Comparison of ENCODE assay signal across 23 cellular contexts in genomic region chr16:6964679-6965078, GRCh38.
DNase-seq lines count a peak whose midpoint lies in the region; ATAC-seq, FAIRE-seq and TF ChIP-seq lines count a peak whose summit lies in the region.
"Had no signal": no experiment of that assay in that cellular context is flagged by ENCODE, and none has a peak within 500 bp of the region (broad histone marks: within the 10 kb centered on the region; RNA-seq: fewer than 3 reads in every experiment).

No MANE protein-coding gene starts in this region.

- H3K4me3 ChIP-seq in GM23338 (no peak overlapping the region), H1 (ENCODE audit: extremely low read depth in 1 of 4, insufficient read depth in 2 of 4, low read depth in 3 of 4, low read length in 4 of 4) (no peak overlapping the region), trophoblast cell (ENCODE audit: low read depth, low read length) (no peak overlapping the region)

- H4K5ac ChIP-seq in H1 (ENCODE audit: insufficient read length, low read depth, low read length), result no peak overlapping the region

- H3K18ac ChIP-seq in H1 (ENCODE audit: extremely low read depth, low read length) (no peak overlapping the region), trophoblast cell (ENCODE audit: low read length) (no peak overlapping the region)

- no peak overlapping the region for H3K27ac Mint-ChIP-seq in GM23338
- H3K27ac Mint-ChIP-seq: CD4-positive, alpha-beta T cell; IgD-negative memory B cell had no signal

- H3K36me3 ChIP-seq in GM23338 (ENCODE audit: insufficient read depth) (no peaks in the 10 kb centered on the region), H1 (ENCODE audit: control insufficient read depth in 2 of 4, insufficient read depth in 4 of 4, low read length in 3 of 4) (no peaks in the 10 kb centered on the region), trophoblast cell (ENCODE audit: control insufficient read depth in 1 of 2, insufficient read depth in 2 of 2, low read length in 2 of 2) (no peaks in the 10 kb centered on the region)

- H3K27me3 Mint-ChIP-seq in GM23338 (ENCODE audit: insufficient read depth, low read depth, poor library complexity), result peaks cover 2% of the 10 kb centered on the region
- H3K27me3 Mint-ChIP-seq: CD4-positive, alpha-beta T cell; IgD-negative memory B cell had no signal

- H3K56ac ChIP-seq in H1 (replicated peaks; ENCODE audit: insufficient read length, low read depth, low read length), result no peak overlapping the region

- no peaks in the 10 kb centered on the region; the same call in 2 of the 3 replicates for H3K4me1 Mint-ChIP-seq in GM23338
- H3K4me1 Mint-ChIP-seq: IgD-negative memory B cell had no signal

- H2BK120ac ChIP-seq in H1 (replicated peaks; ENCODE audit: low read depth, low read length), result no peak overlapping the region
- no peak overlapping the region for H2BK120ac ChIP-seq in trophoblast cell (ENCODE audit: insufficient read depth, low read length, poor library complexity)

- peaks cover 2% of the 10 kb centered on the region; the same call in 1 of the 2 replicates for H3K23me2 ChIP-seq in H1 (ENCODE audit: low read depth, low read length)

- FAIRE-seq in H1 (lab: Jason Lieb, UNC), result no peak
- FAIRE-seq: A204.1, HepG2, HTR-8/SVneo had no signal

- no peaks in the 10 kb centered on the region for H3K4me1 ChIP-seq in GM23338 (ENCODE audit: insufficient read depth)
- peaks cover 0 to 2% (median 0%) of the 10 kb centered on the region in 4 experiments; a peak in 1 of 7 replicates for H3K4me1 ChIP-seq in H1 (replicated peaks in 1 of 4; ENCODE audit: control insufficient read depth in 3 of 4, insufficient read depth in 4 of 4, low read length in 3 of 4)
- H3K4me1 ChIP-seq in trophoblast cell (ENCODE audit: control insufficient read depth in 1 of 2, insufficient read depth in 2 of 2, low read length in 2 of 2), result peaks cover 3 to 7% of the 10 kb centered on the region in 2 experiments
- H3K4me1 ChIP-seq: Caco-2 had no signal

- H2BK5ac ChIP-seq in H1 (ENCODE audit: low read depth, low read length), result no peak overlapping the region
- H2BK5ac ChIP-seq in trophoblast cell (ENCODE audit: low read depth, low read length, poor library complexity), result no peak overlapping the region

- 80% methylated on average over 5 of the region's 5 CpGs; no CpG with 5 or more reads in 1 of the 2 experiments for WGBS in H1 (ENCODE audit: extremely low coverage in 1 of 2, insufficient coverage in 1 of 2, insufficient read length in 1 of 2, insufficient replicate concordance in 2 of 2, low coverage in 1 of 2, low lambda C conversion rate in 2 of 2, missing lambda C conversion rate in 1 of 2), 2 experiments
- no CpG with 5 or more reads among the region's 5 CpGs for WGBS in trophoblast cell (ENCODE audit: extremely low coverage, insufficient coverage, insufficient read length)

- CTCF ChIA-PET in H1 (lab: Charles Lee; ENCODE audit: partially characterized antibody), result interaction anchor here (0.6 kb wide), 1 partner anchor 16 kb away, joined by 3 read pairs; no protein-coding TSS in a partner anchor

- no peak overlapping the region for H2AFZ ChIP-seq in GM23338
- no peak overlapping the region for H2AFZ ChIP-seq in H1 (ENCODE audit: low read length)
- no peak overlapping the region for H2AFZ ChIP-seq in trophoblast cell (ENCODE audit: insufficient read depth, low read length, poor library complexity)

- H2BK15ac ChIP-seq in H1 (ENCODE audit: low read length), result no peak overlapping the region

- H3K9me3 Mint-ChIP-seq in GM23338, result peaks cover 84% of the 10 kb centered on the region

- H3K4ac ChIP-seq in H1 (replicated peaks; ENCODE audit: insufficient read length, low read depth, low read length), result no peak overlapping the region
- H3K4ac ChIP-seq in trophoblast cell (ENCODE audit: low read depth, low read length), result no peak overlapping the region

- no peak overlapping the region for H4K12ac ChIP-seq in trophoblast cell (ENCODE audit: low read depth, low read length)

- H3K4me2 ChIP-seq in GM23338 (no peak overlapping the region), H1 (ENCODE audit: insufficient read depth in 1 of 2, low read depth in 2 of 2, low read length in 2 of 2) (no peak overlapping the region), trophoblast cell (ENCODE audit: low read length) (no peak overlapping the region)

- POLR2A ChIA-PET in H1 (lab: Charles Lee; ENCODE audit: partially characterized antibody), result no interaction called here

- TF ChIP-seq EP300 in H1 (IDR thresholded peaks at IDR 0.05; ENCODE audit: borderline replicate concordance in 1 of 2, low read depth in 2 of 2, low read length in 2 of 2), result no peak

- H3K27ac ChIP-seq in GM23338 (ENCODE audit: low read depth) (no peak overlapping the region), H1 (ENCODE audit: low read depth, low read length) (no peak overlapping the region), trophoblast cell (ENCODE audit: low read depth, low read length) (no peak overlapping the region)
- H3K27ac ChIP-seq: C4-2B had no signal

- no peak for TF ChIP-seq RAD21 in H1 (IDR thresholded peaks at IDR 0.05 in 1 of 2, conservative IDR thresholded peaks at IDR 0.05 in 1 of 2; ENCODE audit: low read depth in 2 of 2, low read length in 2 of 2)

- no peak overlapping the region for H3K23ac ChIP-seq in H1 (ENCODE audit: insufficient read length)
- no peak overlapping the region for H3K23ac ChIP-seq in trophoblast cell (ENCODE audit: low read length)

- H3K14ac ChIP-seq in H1 (ENCODE audit: insufficient read length) (no peak overlapping the region), trophoblast cell (ENCODE audit: low read length) (no peak overlapping the region)

- H3K9me3 ChIP-seq in H1 (ENCODE audit: insufficient read depth in 2 of 2, low read depth in 1 of 2, low read length in 1 of 2) (no peaks in the 10 kb centered on the region), trophoblast cell (ENCODE audit: insufficient read depth, low read depth, low read length) (no peaks in the 10 kb centered on the region)
- H3K9me3 ChIP-seq: Caco-2 had no signal

- no peaks in the 10 kb centered on the region for H3K27me3 ChIP-seq in GM23338 (ENCODE audit: insufficient read depth)
- no peaks in the 10 kb centered on the region for H3K27me3 ChIP-seq in H1 (replicated peaks in 1 of 4; ENCODE audit: control insufficient read depth in 3 of 4, extremely low read depth in 1 of 4, insufficient read depth in 3 of 4, low read length in 3 of 4)
- H3K27me3 ChIP-seq in trophoblast cell (ENCODE audit: insufficient read depth, low read length), result no peaks in the 10 kb centered on the region

- H2BK12ac ChIP-seq in H1 (ENCODE audit: low read depth, low read length) (no peak overlapping the region), trophoblast cell (ENCODE audit: low read length) (no peak overlapping the region)

- H3K79me1 ChIP-seq in H1 (ENCODE audit: low read depth, low read length) (no peaks in the 10 kb centered on the region), trophoblast cell (ENCODE audit: low read length) (peaks cover 3% of the 10 kb centered on the region)

- TF ChIP-seq CTCF in GM23338 (conservative IDR thresholded peaks at IDR 0.05; ENCODE audit: low read depth in 2 of 2) (no peak), H1 (IDR thresholded peaks at IDR 0.05; ENCODE audit: control extremely low read depth in 1 of 3, insufficient read depth in 1 of 3, low read depth in 1 of 3, low read length in 3 of 3) (no peak)

- H3F3A ChIP-seq in GM23338 (replicated peaks; ENCODE audit: low read depth), result no peaks in the 10 kb centered on the region

- H4K91ac ChIP-seq in H1 (replicated peaks; ENCODE audit: insufficient read length, low read length) (no peak overlapping the region), trophoblast cell (ENCODE audit: low read depth, low read length) (no peak overlapping the region)

- ATAC-seq in GM23338, result peak; percentile 58
- no peak for ATAC-seq in GM19463 (IDR thresholded peaks at IDR 0.05; ENCODE audit: unreplicated experiment)
- no peak for ATAC-seq in HG02623 (IDR thresholded peaks at IDR 0.05; ENCODE audit: unreplicated experiment)
- ATAC-seq: HepG2 had no signal

- H4K20me1 ChIP-seq in GM23338 (replicated peaks; ENCODE audit: insufficient read depth) (no peaks in the 10 kb centered on the region), H1 (replicated peaks in 1 of 2; ENCODE audit: control insufficient read depth in 1 of 2, insufficient read depth in 2 of 2, low read length in 2 of 2) (no peaks in the 10 kb centered on the region)

- peaks cover 21% of the 10 kb centered on the region; the same call in 2 of the 3 replicates for H3K36me3 Mint-ChIP-seq in GM23338 (ENCODE audit: low read depth)

- H4K8ac ChIP-seq in H1 (ENCODE audit: extremely low read depth, insufficient read depth, low read length), result no peak overlapping the region
- H4K8ac ChIP-seq in trophoblast cell (ENCODE audit: low read depth, low read length), result no peak overlapping the region

- no peaks in the 10 kb centered on the region for H3K9me2 ChIP-seq in GM23338 (ENCODE audit: insufficient read depth)

- no peak overlapping the region for H3K4me3 Mint-ChIP-seq in GM23338
- H3K4me3 Mint-ChIP-seq: CD4-positive, alpha-beta T cell; IgD-negative memory B cell had no signal

- H3K9ac ChIP-seq in H1 (replicated peaks in 1 of 4; ENCODE audit: extremely low read depth in 1 of 4, low read depth in 3 of 4, low read length in 3 of 4) (no peak overlapping the region), trophoblast cell (ENCODE audit: low read length) (no peak overlapping the region)

- no peak for TF ChIP-seq POLR2A in H1 (IDR thresholded peaks at IDR 0.05; ENCODE audit: control extremely low read depth in 1 of 2, low read depth in 2 of 2, low read length in 2 of 2)

- no peaks in the 10 kb centered on the region for H3K79me2 ChIP-seq in GM23338 (replicated peaks; ENCODE audit: insufficient read depth)
- no peaks in the 10 kb centered on the region for H3K79me2 ChIP-seq in H1 (ENCODE audit: control insufficient read depth in 1 of 2, insufficient read depth in 2 of 2, low read length in 2 of 2)
- no peaks in the 10 kb centered on the region for H3K79me2 ChIP-seq in trophoblast cell (ENCODE audit: control insufficient read depth, insufficient read depth, low read length, poor library complexity)

- H2BK20ac ChIP-seq in H1 (ENCODE audit: low read length), result no peak overlapping the region

- H2AK5ac ChIP-seq in H1 (ENCODE audit: low read depth, low read length) (no peak overlapping the region), trophoblast cell (ENCODE audit: low read length) (peak overlapping the region; percentile 14)

- DNase-seq in GM23338 (ENCODE audit: low spot score), result no peak
- peak; percentile 98 for DNase-seq in NCI-H82 treated with DMSO at 0.1 percent for 48 hours (lab: John Stamatoyannopoulos, UW; ENCODE audit: unreplicated experiment)
- DNase-seq in H1 (ENCODE audit: low read depth in 1 of 2, low spot score in 2 of 2), result no peak
- DNase-seq in trophoblast cell, result no peak
- DNase-seq in cortex of kidney (lab: John Stamatoyannopoulos, UW), result no peak
- DNase-seq in DMS79 treated with DMSO at 0.1 percent for 48 hours (lab: John Stamatoyannopoulos, UW), result no peak
- DNase-seq: ACHN; AML-193; Caco-2; CD4-positive, alpha-beta T cell; DMS 273 treated with DMSO at 0.1 percent for 48 hours; DMS53; GF-D8; HCEC 1CT; Karpas-422; KBM-7 had no signal

TF ChIP-seq in GM23338, 12 proteins besides CTCF, POLR2A, EP300 and RAD21 (continues in another document):
- TF ChIP-seq CREB1 (CRISPR knock-in tag; IDR thresholded peaks at IDR 0.05; ENCODE audit: low read depth), result no peak

TF ChIP-seq in H1, 55 proteins besides CTCF, POLR2A, EP300 and RAD21:
- TF ChIP-seq BCL11A (IDR thresholded peaks at IDR 0.05; ENCODE audit: low read depth in 2 of 2, low read length in 2 of 2), result no peak
- peak; percentile 53; the same call in 1 of the 2 replicates for TF ChIP-seq KDM1A (IDR thresholded peaks at IDR 0.05; ENCODE audit: borderline replicate concordance, low read length)
